14 cellular contexts compared by ENCODE assay signal in the genomic region with DNA sequence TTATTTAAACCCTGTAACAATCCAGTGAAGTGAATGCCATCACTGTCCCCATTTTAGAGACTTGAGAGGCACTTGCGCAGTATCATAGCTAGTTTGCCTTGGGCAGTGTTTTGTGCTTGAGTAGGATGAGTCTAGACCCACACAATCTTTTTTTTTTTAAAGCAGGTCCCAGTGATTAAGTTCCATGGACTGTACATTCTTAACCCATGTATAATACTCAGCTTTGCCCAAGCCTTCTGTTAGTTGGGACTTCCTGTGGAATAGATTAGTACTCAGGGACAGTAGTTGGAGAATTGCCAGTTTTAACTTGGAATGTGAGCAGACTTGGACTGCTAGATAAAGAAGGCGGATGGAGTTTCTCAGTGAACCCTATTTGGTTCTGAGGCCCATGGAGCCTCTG.
A peak's percentile ranks its signal among the peaks of the same experiment; 100 is the strongest.
DNase-seq lines count a peak whose midpoint lies in the region; ATAC-seq, FAIRE-seq and TF ChIP-seq lines count a peak whose summit lies in the region.
"Had no signal": no experiment of that assay in that cellular context is flagged by ENCODE, and none has a peak within 500 bp of the region (broad histone marks: within the 10 kb centered on the region; RNA-seq: fewer than 3 reads in every experiment).

No MANE protein-coding gene starts in this region.

- H3K9me3 ChIP-seq in colonic mucosa = no peaks in the 10 kb centered on the region
- H3K9me3 ChIP-seq: mucosa of descending colon, tibial nerve had no signal

- H3K9ac ChIP-seq in colonic mucosa (ENCODE audit: low read depth in 2 of 2, low read length in 2 of 2) = no peak overlapping the region

- TF ChIP-seq CTCF in bronchial epithelial cell (IDR thresholded peaks at IDR 0.05; ENCODE audit: insufficient read depth, low read length, severe bottlenecking) (no peak), kidney epithelial cell (IDR thresholded peaks at IDR 0.05; ENCODE audit: insufficient read depth, low read length, poor library complexity, severe bottlenecking) (no peak), colonic mucosa (IDR thresholded peaks at IDR 0.05) (no peak)

- no peaks in the 10 kb centered on the region for H3K27me3 ChIP-seq in bronchial epithelial cell (ENCODE audit: control insufficient read depth, insufficient read depth, low read length)
- H3K27me3 ChIP-seq in kidney epithelial cell (ENCODE audit: control insufficient read depth, insufficient read depth, low read length) = no peaks in the 10 kb centered on the region
- no peaks in the 10 kb centered on the region for H3K27me3 ChIP-seq in colonic mucosa
- H3K27me3 ChIP-seq: tibial nerve had no signal

- ATAC-seq in Right ventricle myocardium inferior (peak; percentile 50), GM18517 (IDR thresholded peaks at IDR 0.05; ENCODE audit: unreplicated experiment) (no peak)
- ATAC-seq: mucosa of descending colon had no signal

- intact Hi-C loops in Right ventricle myocardium inferior (cut with DNase I) (no loop called here), cardiac septum (cut with DNase I) (no loop called here), colonic mucosa (cut with DNase I) (no loop called here)

- no peak for DNase-seq in Right ventricle myocardium inferior (ENCODE audit: missing footprints)
- DNase-seq in cardiac septum (ENCODE audit: low spot score) = no peak
- peak; percentile 93 for DNase-seq in bronchial epithelial cell (ENCODE audit: low read depth)
- peak; percentile 83 for DNase-seq in kidney epithelial cell (ENCODE audit: low read depth)
- DNase-seq in NK-92 treated with Interleukin-12 subunit alpha and Interleukin-12 subunit beta, amount 100 ng/mL, for 24 hours (lab: John Stamatoyannopoulos, UW) = no peak
- DNase-seq in colonic mucosa = no peak
- no peak for DNase-seq in Ammon's horn (ENCODE audit: low spot score)
- DNase-seq: activated T-cell treated with anti-CD3 and anti-CD28 coated beads, Interleukin-2, amount 50 U/mL, for 1 hour; mucosa of descending colon; NCI-H2081 treated with DMSO at 0.1 percent for 48 hours; stimulated activated CD4-positive, alpha-beta T cell treated with anti-CD3 and anti-CD28 coated beads, Interleukin-4, amount 100 ng/mL, for 4 hours; T-helper 1 cell had no signal

- no peak overlapping the region for H3K27ac ChIP-seq in colonic mucosa

- no peak overlapping the region for H3K4me3 ChIP-seq in bronchial epithelial cell (ENCODE audit: low read depth, low read length)
- no peak overlapping the region for H3K4me3 ChIP-seq in kidney epithelial cell (ENCODE audit: low read depth, low read length)
- no peak overlapping the region for H3K4me3 ChIP-seq in colonic mucosa
- H3K4me3 ChIP-seq: mucosa of descending colon, tibial nerve had no signal

- no peak for FAIRE-seq in bronchial epithelial cell (lab: Jason Lieb, UNC)

- no peaks in the 10 kb centered on the region for H3K4me1 ChIP-seq in colonic mucosa

- H3K36me3 ChIP-seq in bronchial epithelial cell (ENCODE audit: control insufficient read depth, insufficient read depth, low read length) = peaks cover 6% of the 10 kb centered on the region
- no peaks in the 10 kb centered on the region for H3K36me3 ChIP-seq in kidney epithelial cell (ENCODE audit: control insufficient read depth, insufficient read depth, low read length)
- H3K36me3 ChIP-seq in colonic mucosa = no peaks in the 10 kb centered on the region

Comparison
In these comparisons a context has a peak if more than half of its experiments do, and no peak if none do; other contexts are left out.
1. DNase-seq: peak in bronchial epithelial cell (single experiment) and kidney epithelial cell (single experiment); none in Right ventricle myocardium inferior (single experiment), cardiac septum (single experiment), NK-92 treated with Interleukin-12 subunit alpha and Interleukin-12 subunit beta, amount 100 ng/mL, for 24 hours (single experiment), colonic mucosa (single experiment) and Ammon's horn (single experiment).